12 cellular contexts compared by ENCODE assay signal in the genomic region with DNA sequence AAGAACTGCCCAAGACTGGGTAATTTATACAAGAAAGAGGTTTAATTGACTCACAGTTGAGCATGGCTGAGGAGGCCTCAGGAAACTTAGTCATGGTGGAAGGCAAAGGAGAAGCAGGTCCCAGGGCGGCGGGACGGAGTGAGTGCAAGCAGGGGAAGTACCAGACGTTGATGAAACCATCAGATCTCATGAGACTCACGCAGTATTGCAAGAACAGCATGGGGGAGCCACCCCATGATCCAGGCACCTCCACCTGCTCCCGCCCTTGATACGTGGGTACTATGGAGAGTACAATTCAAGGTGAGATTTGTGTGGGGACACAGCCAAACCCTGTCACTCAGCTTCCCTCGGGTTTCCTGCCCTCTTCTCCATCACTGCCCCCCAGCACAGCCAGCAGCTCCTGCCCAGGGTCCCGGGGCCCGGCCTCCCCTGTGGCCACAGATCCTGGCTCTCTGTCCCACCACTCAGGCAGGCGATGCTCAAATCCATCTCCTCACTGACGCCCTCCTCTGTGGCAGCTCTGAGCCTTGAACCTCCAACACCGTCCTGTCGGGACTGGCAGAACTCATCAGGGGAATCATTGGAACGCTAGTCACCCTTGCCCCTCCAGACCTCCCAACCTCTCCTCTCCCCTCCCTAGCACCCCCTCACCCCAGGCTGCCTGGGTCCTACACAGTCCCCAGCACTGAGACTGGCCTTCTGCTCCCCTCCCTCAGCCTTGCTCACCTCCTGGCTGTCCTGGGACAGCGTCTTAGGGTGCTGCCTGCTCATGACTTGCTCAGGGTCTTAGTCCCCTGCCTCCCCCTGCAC. TPM values are rescaled to one million over a fixed set of nuclear protein-coding genes. Genes with fewer than 3 reads are reported as not detected.
DNase-seq lines count a peak whose midpoint lies in the region; ATAC-seq and TF ChIP-seq lines count a peak whose summit lies in the region.
"Had no signal": no experiment of that assay in that cellular context is flagged by ENCODE, and none has a peak within 500 bp of the region (broad histone marks: within the 10 kb centered on the region; RNA-seq: fewer than 3 reads in every experiment).

No MANE protein-coding gene starts in this region.

- no peak overlapping the region for H3K4me3 ChIP-seq in H7 (ENCODE audit: insufficient read depth, low read depth, low read length)
- no peak overlapping the region for H3K4me3 ChIP-seq in osteoblast (ENCODE audit: insufficient read depth, low read length)

- no peaks in the 10 kb centered on the region for H4K20me1 ChIP-seq in osteoblast (ENCODE audit: insufficient read depth, low read length)

- H3K27me3 Mint-ChIP-seq in activated T-helper 17 cell treated with anti-CD3 and anti-CD28 coated beads, Interleukin-2, amount 50 U/mL, for 72 hours, result peaks cover 17% of the 10 kb centered on the region

- H3K9me3 ChIP-seq in osteoblast (ENCODE audit: low read depth, low read length), result no peaks in the 10 kb centered on the region

- peaks cover 5% of the 10 kb centered on the region for H3K36me3 Mint-ChIP-seq in activated T-helper 17 cell treated with anti-CD3 and anti-CD28 coated beads, Interleukin-2, amount 50 U/mL, for 72 hours (ENCODE audit: low read depth)

- ATAC-seq in activated T-helper 17 cell treated with anti-CD3 and anti-CD28 coated beads, Interleukin-2, amount 50 U/mL, for 72 hours (replicated peaks), result peak; percentile 91
- ATAC-seq in GM19328 (IDR thresholded peaks at IDR 0.05; ENCODE audit: unreplicated experiment), result no peak
- no peak for ATAC-seq in HG02763 (IDR thresholded peaks at IDR 0.05; ENCODE audit: unreplicated experiment)

- no peak overlapping the region for H3K27ac ChIP-seq in osteoblast (ENCODE audit: low read depth, low read length)
- H3K27ac ChIP-seq: brain microvascular endothelial cell had no signal

- H3K9me3 Mint-ChIP-seq in activated T-helper 17 cell treated with anti-CD3 and anti-CD28 coated beads, Interleukin-2, amount 50 U/mL, for 72 hours, result no peaks in the 10 kb centered on the region

- peaks cover 48% of the 10 kb centered on the region for H3K4me1 ChIP-seq in osteoblast (ENCODE audit: insufficient read depth, low read length)

- DNase-seq in activated CD4-positive, alpha-beta T cell treated with anti-CD3 and anti-CD28 coated beads, Interleukin-2, amount 50 U/mL, for 48 hours, result peak; percentile 32 to 45
- DNase-seq in activated CD4-positive, alpha-beta T cell treated with anti-CD3 and anti-CD28 coated beads for 1 hour, result no peak
- peak; percentile 52 for DNase-seq in H7
- peak; percentile 62 for DNase-seq in osteoblast (ENCODE audit: insufficient read length, low spot score, missing footprints)
- no peak for DNase-seq in NCI-H2196 (lab: John Stamatoyannopoulos, UW; ENCODE audit: unreplicated experiment)
- DNase-seq: brain microvascular endothelial cell, DMS153, T-helper 1 cell had no signal

- no peak overlapping the region for H3K27ac Mint-ChIP-seq in activated T-helper 17 cell treated with anti-CD3 and anti-CD28 coated beads, Interleukin-2, amount 50 U/mL, for 72 hours

- no peaks in the 10 kb centered on the region for H3K79me2 ChIP-seq in osteoblast (ENCODE audit: insufficient read depth, low read length)

- H3K4me3 Mint-ChIP-seq in activated T-helper 17 cell treated with anti-CD3 and anti-CD28 coated beads, Interleukin-2, amount 50 U/mL, for 72 hours, result no peak overlapping the region

- H3K36me3 ChIP-seq in H7 (replicated peaks; ENCODE audit: control insufficient read depth, insufficient read depth, low read length) (no peaks in the 10 kb centered on the region), osteoblast (ENCODE audit: insufficient read depth, low read length) (no peaks in the 10 kb centered on the region)
- H3K36me3 ChIP-seq: brain microvascular endothelial cell had no signal

- no peak overlapping the region for H2AFZ ChIP-seq in osteoblast (ENCODE audit: low read length)

- no peak for TF ChIP-seq CTCF in osteoblast (IDR thresholded peaks at IDR 0.05; ENCODE audit: extremely low read depth, low read depth, low read length)

- peaks cover 5% of the 10 kb centered on the region for H3K4me1 Mint-ChIP-seq in activated T-helper 17 cell treated with anti-CD3 and anti-CD28 coated beads, Interleukin-2, amount 50 U/mL, for 72 hours

- peaks cover 2% of the 10 kb centered on the region; the same call in 1 of the 2 replicates for H3K27me3 ChIP-seq in H7 (ENCODE audit: control insufficient read depth, insufficient read depth, low read length)
- H3K27me3 ChIP-seq in osteoblast (ENCODE audit: insufficient read depth, low read length), result peaks cover 22% of the 10 kb centered on the region

- no peak overlapping the region for H3K4me2 ChIP-seq in osteoblast (ENCODE audit: insufficient read depth, low read length)

RNA-seq across cellular contexts. Expression of a gene that starts 37.6 kb away (rescaled TPM):
- total RNA-seq in H7 (2014; rRNA removed; shearing (Covaris generic)), result 23.3 and 39.1 TPM in 2 replicates
- total RNA-seq in activated T-helper 17 cell treated with anti-CD3 and anti-CD28 coated beads, Interleukin-2, amount 50 U/mL, for 72 hours, result 10 to 100 TPM; 12.0 to 16.7 TPM
- total RNA-seq in osteoblast, result 29.2 and 30.8 TPM in 2 replicates

RNA-seq across cellular contexts. Expression of a gene that starts 55.8 kb away (rescaled TPM):
- total RNA-seq in H7 (2014; rRNA removed; shearing (Covaris generic)), result 0.03 and 0.30 TPM in 2 replicates
- total RNA-seq in activated T-helper 17 cell treated with anti-CD3 and anti-CD28 coated beads, Interleukin-2, amount 50 U/mL, for 72 hours, result under 1 TPM in 1 of 2 donors, not detected in 1; 0.37 TPM
- 0.36 and 0.59 TPM in 2 replicates for total RNA-seq in osteoblast
- total RNA-seq: M059J had no signal

Comparison
In these comparisons a context has a peak if more than half of its experiments do, and no peak if none do; other contexts are left out.
1. DNase-seq: peak in activated CD4-positive, alpha-beta T cell treated with anti-CD3 and anti-CD28 coated beads, Interleukin-2, amount 50 U/mL, for 48 hours (2 of 2), H7 (single experiment) and osteoblast (single experiment); none in activated CD4-positive, alpha-beta T cell treated with anti-CD3 and anti-CD28 coated beads for 1 hour (single experiment) and NCI-H2196 (single experiment).